Comparison of ENCODE assay signal across 11 cellular contexts in the genomic region with DNA sequence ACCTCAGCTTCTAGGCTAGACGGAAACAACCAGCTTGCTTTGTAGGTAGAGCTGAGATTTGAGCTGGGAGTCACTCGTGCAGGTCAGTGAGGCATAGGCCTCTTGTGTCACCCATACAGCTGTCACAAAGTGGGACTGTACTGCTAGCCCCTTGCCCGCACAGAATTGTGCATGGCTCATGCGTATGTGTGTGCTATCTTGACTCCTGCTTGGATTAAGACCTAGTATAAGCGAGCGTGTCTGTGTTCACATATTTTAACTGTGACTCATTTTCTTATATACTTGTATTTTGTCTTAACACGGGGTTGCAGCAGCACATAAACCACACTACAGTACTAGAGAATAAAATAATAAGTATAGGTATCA. TPM values are rescaled to one million over a fixed set of nuclear protein-coding genes. Genes with fewer than 3 reads are reported as not detected.
DNase-seq lines count a peak whose midpoint lies in the region; ATAC-seq and TF ChIP-seq lines count a peak whose summit lies in the region.
"Had no signal": no experiment of that assay in that cellular context is flagged by ENCODE, and none has a peak within 500 bp of the region (broad histone marks: within the 10 kb centered on the region; RNA-seq: fewer than 3 reads in every experiment).

No MANE protein-coding gene starts in this region.

- H3K9me3 ChIP-seq in gastroesophageal sphincter (no peaks in the 10 kb centered on the region), T-helper 17 cell (ENCODE audit: control insufficient read depth, low read length, poor library complexity, severe bottlenecking) (no peaks in the 10 kb centered on the region)
- H3K9me3 ChIP-seq: tibial nerve had no signal

- TF ChIP-seq EP300 in gastroesophageal sphincter (IDR thresholded peaks at IDR 0.05) = no peak

- no peak overlapping the region for H3K4me3 Mint-ChIP-seq in T-helper 17 cell
- H3K4me3 Mint-ChIP-seq: T-helper 1 cell treated with Interleukin-12 subunit alpha and Interleukin-12 subunit beta and Interleukin-4 antibody, amounts not matched to agents 30 μg/mL and 1 μg/mL, for 36 hours had no signal

- no peak for TF ChIP-seq CTCF in gastroesophageal sphincter (IDR thresholded peaks at IDR 0.05)

- no peak overlapping the region for H3K27ac Mint-ChIP-seq in T-helper 17 cell
- H3K27ac Mint-ChIP-seq: T-helper 1 cell treated with Interleukin-12 subunit alpha and Interleukin-12 subunit beta and Interleukin-4 antibody, amounts not matched to agents 30 μg/mL and 1 μg/mL, for 36 hours had no signal

- H3K27me3 Mint-ChIP-seq in T-helper 17 cell = no peaks in the 10 kb centered on the region

- 20 to 35% methylated on average over 3 to 7 of the region's 7 CpGs for WGBS in gastroesophageal sphincter (ENCODE audit: low coverage in 1 of 2), 2 donors

- peaks cover 0 to 84% of the 10 kb centered on the region in 2 donors for H3K36me3 ChIP-seq in gastroesophageal sphincter

- H3K27ac ChIP-seq in gastroesophageal sphincter = peak overlapping the region in 3 of 4 donors; percentile 53 to 75 (median 74)

- H3K4me1 ChIP-seq in gastroesophageal sphincter = peaks cover 6 to 55% (median 20%) of the 10 kb centered on the region in 3 donors

- TF ChIP-seq POLR2A in gastroesophageal sphincter (IDR thresholded peaks at IDR 0.05) = no peak

- H3K4me3 ChIP-seq in gastroesophageal sphincter (no peak overlapping the region), skeletal muscle cell (ENCODE audit: low read depth, low read length) (no peak overlapping the region)
- H3K4me3 ChIP-seq: tibial nerve had no signal

- ATAC-seq in gastroesophageal sphincter (peak; percentile 21), HG02884 (IDR thresholded peaks at IDR 0.05; ENCODE audit: unreplicated experiment) (no peak), GM18868 (IDR thresholded peaks at IDR 0.05; ENCODE audit: unreplicated experiment) (no peak), T-helper 17 cell (no peak)

- H3K27me3 ChIP-seq in gastroesophageal sphincter = no peaks in the 10 kb centered on the region
- H3K27me3 ChIP-seq: tibial nerve had no signal

- H3K36me3 Mint-ChIP-seq in T-helper 17 cell (ENCODE audit: low read depth) = no peaks in the 10 kb centered on the region

- peak; percentile 22 for DNase-seq in GM04504 (ENCODE audit: low read depth)
- DNase-seq in amniotic epithelial cell (ENCODE audit: low read depth) = peak; percentile 81
- peak; percentile 38 for DNase-seq in skeletal muscle cell (ENCODE audit: low read depth)
- DNase-seq in T-helper 2 cell = no peak
- DNase-seq in T-helper 17 cell = no peak
- DNase-seq: NCI-H2029 treated with DMSO at 0.1 percent for 48 hours had no signal

- peaks cover 3% of the 10 kb centered on the region for H3K4me1 Mint-ChIP-seq in T-helper 17 cell

RNA-seq across cellular contexts. Expression of a gene that starts 20.1 kb away (rescaled TPM):
- total RNA-seq in gastroesophageal sphincter = 10 to 100 TPM; 26.3 to 48.9 (median 30.3) TPM
- total RNA-seq in T-helper 17 cell = 10 to 100 TPM; 13.6 to 22.5 TPM

RNA-seq across cellular contexts. Expression of a gene that starts 53.6 kb away (rescaled TPM):
- total RNA-seq in gastroesophageal sphincter = 10 to 100 TPM; 67.7 to 89.4 (median 79.5) TPM
- 10 to 100 TPM; 65.2 to 78.1 TPM for total RNA-seq in T-helper 17 cell

Comparison
In these comparisons a context has a peak if more than half of its experiments do, and no peak if none do; other contexts are left out.
1. DNase-seq: peak in GM04504 (single experiment), amniotic epithelial cell (single experiment) and skeletal muscle cell (single experiment); none in T-helper 2 cell (0 of 5) and T-helper 17 cell (0 of 3).